Comparison of ENCODE assay signal across 10 cellular contexts in the genomic region with DNA sequence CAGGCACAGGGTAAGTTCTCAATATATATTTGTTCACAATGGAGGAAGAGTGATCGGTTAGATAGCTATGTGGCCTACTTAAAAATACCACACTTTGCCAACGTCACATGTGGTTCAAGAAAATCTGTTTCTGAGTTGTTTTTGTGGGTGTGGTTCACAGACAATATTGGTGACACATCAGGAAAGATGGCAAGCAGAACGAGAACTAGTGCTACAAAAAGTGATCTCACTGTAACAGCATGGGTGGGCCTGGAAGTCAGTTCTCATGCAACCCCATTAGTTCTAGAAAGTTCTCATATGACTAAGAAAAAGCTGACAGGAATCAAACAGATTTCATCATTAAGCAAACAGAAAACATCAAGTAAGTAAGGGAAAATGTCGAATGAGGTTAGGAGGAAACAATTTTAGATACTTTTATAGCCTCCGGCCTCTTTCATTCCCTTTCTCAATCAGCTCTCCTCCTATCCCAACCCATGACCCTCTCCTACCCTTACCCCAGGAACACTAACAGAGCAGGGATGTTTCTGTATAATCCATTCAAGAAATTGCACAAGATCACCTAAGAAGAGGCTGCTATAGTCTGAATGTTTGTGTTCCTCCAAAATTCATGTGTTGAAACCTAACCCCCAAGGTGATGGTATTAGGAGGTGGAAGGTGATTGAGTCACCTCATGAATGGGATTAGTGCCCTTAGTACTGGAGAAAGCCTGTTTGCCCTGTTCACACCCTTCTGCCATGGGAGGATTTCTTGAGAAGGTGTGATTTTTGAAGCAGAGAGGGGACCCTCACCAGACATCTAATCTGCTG. TPM values are rescaled to one million over a fixed set of nuclear protein-coding genes. Genes with fewer than 3 reads are reported as not detected.
DNase-seq lines count a peak whose midpoint lies in the region; ATAC-seq, FAIRE-seq and TF ChIP-seq lines count a peak whose summit lies in the region.
"Had no signal": no experiment of that assay in that cellular context is flagged by ENCODE, and none has a peak within 500 bp of the region (broad histone marks: within the 10 kb centered on the region; RNA-seq: fewer than 3 reads in every experiment).

No MANE protein-coding gene starts in this region.

- peak overlapping the region; percentile 68 for H3K27ac Mint-ChIP-seq in CD4-positive, alpha-beta T cell
- H3K27ac Mint-ChIP-seq in mesothelial cell of epicardium (no peak overlapping the region), endothelial cell (ENCODE audit: unreplicated experiment) (no peak overlapping the region)

- H3K4me3 ChIP-seq in H1 (ENCODE audit: extremely low read depth in 1 of 4, insufficient read depth in 2 of 4, low read depth in 3 of 4, low read length in 4 of 4), result no peak overlapping the region
- H3K4me3 ChIP-seq in BE2C (ENCODE audit: low read depth, low read length), result no peak overlapping the region

- no peaks in the 10 kb centered on the region for H3K4me1 Mint-ChIP-seq in CD4-positive, alpha-beta T cell (ENCODE audit: low read depth)
- H3K4me1 Mint-ChIP-seq in mesothelial cell of epicardium, result peaks cover 8% of the 10 kb centered on the region
- H3K4me1 Mint-ChIP-seq in endothelial cell (ENCODE audit: unreplicated experiment), result no peaks in the 10 kb centered on the region

- H3K9ac ChIP-seq in H1 (replicated peaks in 1 of 4; ENCODE audit: extremely low read depth in 1 of 4, low read depth in 3 of 4, low read length in 3 of 4), result no peak overlapping the region

- FAIRE-seq in H1 (lab: Jason Lieb, UNC), result no peak

- no peak overlapping the region for H4K8ac ChIP-seq in H1 (ENCODE audit: extremely low read depth, insufficient read depth, low read length)

- H3K4ac ChIP-seq in H1 (replicated peaks; ENCODE audit: insufficient read length, low read depth, low read length), result no peak overlapping the region

- POLR2A ChIA-PET in CD4-positive, alpha-beta T cell (lab: Charles Lee), result interaction anchor here (0.5 to 1.8 kb wide), 4 partner anchors 8 to 1168 kb away, joined by 3 to 5 read pairs (median 4); a partner anchor contains a TSS
- POLR2A ChIA-PET in H1 (lab: Charles Lee; ENCODE audit: partially characterized antibody), result interaction anchor here (1.5 kb wide), 1 partner anchor 53 kb away, joined by 4 read pairs; a partner anchor contains a TSS

- no peak overlapping the region for H3K4me2 ChIP-seq in H1 (ENCODE audit: insufficient read depth in 1 of 2, low read depth in 2 of 2, low read length in 2 of 2)

- H3K9me3 ChIP-seq in CD4-positive, alpha-beta T cell (ENCODE audit: control insufficient read depth, low read length), result no peaks in the 10 kb centered on the region
- H3K9me3 ChIP-seq in H1 (ENCODE audit: insufficient read depth in 2 of 2, low read depth in 1 of 2, low read length in 1 of 2) (no peaks in the 10 kb centered on the region; a peak in 2 of 4 replicates), BE2C (no peaks in the 10 kb centered on the region)

- 85% methylated on average over 5 of the region's 5 CpGs; no CpG with 5 or more reads in 1 of the 2 experiments for WGBS in H1 (ENCODE audit: extremely low coverage in 1 of 2, insufficient coverage in 1 of 2, insufficient read length in 1 of 2, insufficient replicate concordance in 2 of 2, low coverage in 1 of 2, low lambda C conversion rate in 2 of 2, missing lambda C conversion rate in 1 of 2), 2 experiments

- no peak overlapping the region for H2BK20ac ChIP-seq in H1 (ENCODE audit: low read length)

- H2BK5ac ChIP-seq in H1 (ENCODE audit: low read depth, low read length), result no peak overlapping the region

- TF ChIP-seq CTCF in CD4-positive, alpha-beta T cell (IDR thresholded peaks at IDR 0.05), result no peak
- TF ChIP-seq CTCF in H1 (IDR thresholded peaks at IDR 0.05; ENCODE audit: control extremely low read depth in 1 of 3, insufficient read depth in 1 of 3, low read depth in 1 of 3, low read length in 3 of 3), result no peak
- TF ChIP-seq CTCF in mesothelial cell of epicardium (IDR thresholded peaks at IDR 0.05; ENCODE audit: unreplicated experiment), result no peak
- TF ChIP-seq CTCF in BE2C (IDR thresholded peaks at IDR 0.05; ENCODE audit: low read depth, low read length), result no peak
- no peak for TF ChIP-seq CTCF in endothelial cell (IDR thresholded peaks at IDR 0.05; ENCODE audit: unreplicated experiment)

- no peaks in the 10 kb centered on the region for H3K79me1 ChIP-seq in H1 (ENCODE audit: low read depth, low read length)

- CTCF ChIA-PET in CD4-positive, alpha-beta T cell (lab: Charles Lee), result interaction anchor here (1.9 kb wide), 1 partner anchor 11 kb away, joined by 5 read pairs; no protein-coding TSS in a partner anchor
- CTCF ChIA-PET in H1 (lab: Charles Lee; ENCODE audit: partially characterized antibody), result interaction anchor here (1.2 to 1.9 kb wide), 5 partner anchors 8 to 224 kb away, joined by 3 to 9 read pairs (median 3); no protein-coding TSS in a partner anchor

- no peak overlapping the region for H3K14ac ChIP-seq in H1 (ENCODE audit: insufficient read length)

- no peak for TF ChIP-seq POLR2A in H1 (IDR thresholded peaks at IDR 0.05; ENCODE audit: control extremely low read depth in 1 of 2, low read depth in 2 of 2, low read length in 2 of 2)

- H2BK15ac ChIP-seq in H1 (ENCODE audit: low read length), result no peak overlapping the region

- H2AK5ac ChIP-seq in H1 (ENCODE audit: low read depth, low read length), result no peak overlapping the region

- no peaks in the 10 kb centered on the region for H3K36me3 Mint-ChIP-seq in CD4-positive, alpha-beta T cell (ENCODE audit: low read depth)
- H3K36me3 Mint-ChIP-seq in mesothelial cell of epicardium (no peaks in the 10 kb centered on the region), endothelial cell (ENCODE audit: low read depth, unreplicated experiment) (no peaks in the 10 kb centered on the region)
- H3K36me3 Mint-ChIP-seq: immature natural killer cell had no signal

- peaks cover 52% of the 10 kb centered on the region for H3K27me3 Mint-ChIP-seq in CD4-positive, alpha-beta T cell
- peaks cover under 1% of the 10 kb centered on the region for H3K27me3 Mint-ChIP-seq in mesothelial cell of epicardium (ENCODE audit: low read depth)
- no peaks in the 10 kb centered on the region for H3K27me3 Mint-ChIP-seq in endothelial cell (ENCODE audit: unreplicated experiment)

- no peak overlapping the region for H2BK12ac ChIP-seq in H1 (ENCODE audit: low read depth, low read length)

- H3K9me3 Mint-ChIP-seq in CD4-positive, alpha-beta T cell, result no peaks in the 10 kb centered on the region
- peaks cover 9% of the 10 kb centered on the region for H3K9me3 Mint-ChIP-seq in mesothelial cell of epicardium
- H3K9me3 Mint-ChIP-seq in endothelial cell (ENCODE audit: unreplicated experiment), result no peaks in the 10 kb centered on the region
- H3K9me3 Mint-ChIP-seq: immature natural killer cell had no signal

- peak; percentile 85 for ATAC-seq in CD4-positive, alpha-beta T cell (ENCODE audit: poor library complexity)
- no peak for ATAC-seq in GM18511 (IDR thresholded peaks at IDR 0.05; ENCODE audit: unreplicated experiment)

- no peak overlapping the region for H3K23ac ChIP-seq in H1 (ENCODE audit: insufficient read length)

- no peaks in the 10 kb centered on the region for H3K23me2 ChIP-seq in H1 (ENCODE audit: low read depth, low read length)

- H4K20me1 ChIP-seq in H1 (replicated peaks in 1 of 2; ENCODE audit: control insufficient read depth in 1 of 2, insufficient read depth in 2 of 2, low read length in 2 of 2), result no peaks in the 10 kb centered on the region

- TF ChIP-seq EP300 in H1 (IDR thresholded peaks at IDR 0.05; ENCODE audit: borderline replicate concordance in 1 of 2, low read depth in 2 of 2, low read length in 2 of 2), result no peak

- no peak overlapping the region for H4K91ac ChIP-seq in H1 (replicated peaks; ENCODE audit: insufficient read length, low read length)

- TF ChIP-seq RAD21 in H1 (IDR thresholded peaks at IDR 0.05 in 1 of 2, conservative IDR thresholded peaks at IDR 0.05 in 1 of 2; ENCODE audit: low read depth in 2 of 2, low read length in 2 of 2), result no peak

- no peak overlapping the region for H2BK120ac ChIP-seq in H1 (replicated peaks; ENCODE audit: low read depth, low read length)

- H3K4me1 ChIP-seq in H1 (replicated peaks in 1 of 4; ENCODE audit: control insufficient read depth in 3 of 4, insufficient read depth in 4 of 4, low read length in 3 of 4) (no peaks in the 10 kb centered on the region), BE2C (no peaks in the 10 kb centered on the region)

- no peak for DNase-seq in CD4-positive, alpha-beta T cell
- DNase-seq in NCI-H460 (ENCODE audit: extremely low read depth, low read depth) (peak; percentile 99), H1 (ENCODE audit: low read depth in 1 of 2, low spot score in 2 of 2) (no peak), myocyte (ENCODE audit: low read depth) (peak; percentile 59), mesothelial cell of epicardium (ENCODE audit: low spot score in 2 of 2, unreplicated experiment in 2 of 2) (no peak), BE2C (no peak), endothelial cell (ENCODE audit: low spot score) (no peak)
- DNase-seq: NCI-H510A treated with DMSO at 0.1 percent for 48 hours had no signal

- H3K4me3 Mint-ChIP-seq in CD4-positive, alpha-beta T cell, result no peak overlapping the region
- H3K4me3 Mint-ChIP-seq in mesothelial cell of epicardium, result no peak overlapping the region
- no peak overlapping the region for H3K4me3 Mint-ChIP-seq in endothelial cell (ENCODE audit: unreplicated experiment)

- no peak overlapping the region for H3K56ac ChIP-seq in H1 (replicated peaks; ENCODE audit: insufficient read length, low read depth, low read length)

- H3K18ac ChIP-seq in H1 (ENCODE audit: extremely low read depth, low read length), result no peak overlapping the region

- H3K79me2 ChIP-seq in H1 (ENCODE audit: control insufficient read depth in 1 of 2, insufficient read depth in 2 of 2, low read length in 2 of 2), result no peaks in the 10 kb centered on the region

- H3K27me3 ChIP-seq in CD4-positive, alpha-beta T cell (ENCODE audit: control insufficient read depth, insufficient read depth, low read length), result peaks cover 4% of the 10 kb centered on the region
- H3K27me3 ChIP-seq in H1 (replicated peaks in 1 of 4; ENCODE audit: control insufficient read depth in 3 of 4, extremely low read depth in 1 of 4, insufficient read depth in 3 of 4, low read length in 3 of 4) (no peaks in the 10 kb centered on the region), BE2C (peaks cover 41% of the 10 kb centered on the region)

- H2AFZ ChIP-seq in H1 (ENCODE audit: low read length), result 0 out of 2 replicates have a peak overlapping the region, but pooled peaks have one; percentile 1

- peak overlapping the region; percentile 1 for H3K27ac ChIP-seq in CD4-positive, alpha-beta T cell (ENCODE audit: low read depth, low read length)
- no peak overlapping the region for H3K27ac ChIP-seq in H1 (ENCODE audit: low read depth, low read length)

- H3K36me3 ChIP-seq in H1 (ENCODE audit: control insufficient read depth in 2 of 4, insufficient read depth in 4 of 4, low read length in 3 of 4) (no peaks in the 10 kb centered on the region), BE2C (no peaks in the 10 kb centered on the region)

- intact Hi-C loops in CD4-positive, alpha-beta T cell (cut with DNase I, micrococcal nuclease), result no loop called here

- no peak overlapping the region for H4K5ac ChIP-seq in H1 (ENCODE audit: insufficient read length, low read depth, low read length)

RNA-seq across cellular contexts. Expression of a gene that starts 15.5 kb away (rescaled TPM):
- total RNA-seq in CD4-positive, alpha-beta T cell, result under 1 TPM; 0.47 to 0.71 TPM
- total RNA-seq in NCI-H460 (2014; rRNA removed; shearing (Covaris generic)), result 68.1 and 86.7 TPM in 2 replicates
- polyA plus RNA-seq in NCI-H460 (2014; cell fraction: nucleus; rRNA removed), result 24.9 and 31.2 TPM in 2 replicates
- total RNA-seq in H1 (2021; fragmentation: NEBNext Ultra II Directional; extraction: Animal tissue kit (Norgen Biotek cat#: 25700)), result 1.3 and 1.7 TPM in 2 replicates
- 0.74 and 0.86 TPM in 2 replicates for polyA plus RNA-seq in H1 (2011; rRNA removed)
- 1.0 TPM for polyA plus RNA-seq in H1 (2011; cell fraction: cytosol; rRNA removed)
- 3.0 TPM for polyA plus RNA-seq in H1 (2011; cell fraction: nucleus; rRNA removed)
- polyA plus RNA-seq in H1 (2012, experiment 1 of 2), result 0.78 to 1.4 TPM (median 1.0 TPM) in 4 replicates
- polyA plus RNA-seq in H1 (2012, experiment 2 of 2), result not detected
- 0.71 TPM for polyA plus RNA-seq in H1 (2013, experiment 1 of 2)
- 0.87 TPM for polyA plus RNA-seq in H1 (2013, experiment 2 of 2)
- 4.3 and 7.6 TPM in 2 replicates for polyA minus RNA-seq in H1 (2011; rRNA and poly(A)+ RNA removed)
- 2.1 TPM for polyA minus RNA-seq in H1 (2011; cell fraction: cytosol; rRNA and poly(A)+ RNA removed)
- 4.3 TPM for polyA minus RNA-seq in H1 (2011; cell fraction: nucleus; rRNA and poly(A)+ RNA removed)
- total RNA-seq in myocyte, result 19.8 and 33.2 TPM in 2 replicates
- 16.4 TPM for polyA plus RNA-seq in myocyte (2012)
- total RNA-seq in mesothelial cell of epicardium, result 4.8 to 6.0 TPM (median 5.9 TPM) in 3 replicates
- not detected for polyA plus RNA-seq in BE2C (2012; ENCODE audit: insufficient read depth, insufficient read length, low read depth)
- 0.13 TPM for total RNA-seq in endothelial cell (ENCODE audit: unreplicated experiment)
- polyA plus RNA-seq: immature natural killer cell had no signal

RNA-seq across cellular contexts. Expression of a gene that starts 52.7 kb away (rescaled TPM):
- 10 to 100 TPM; 40.9 to 44.0 TPM for total RNA-seq in CD4-positive, alpha-beta T cell
- 40.0 and 46.0 TPM in 2 replicates for total RNA-seq in NCI-H460 (2014; rRNA removed; shearing (Covaris generic))
- 22.9 and 23.1 TPM in 2 replicates for polyA plus RNA-seq in NCI-H460 (2014; cell fraction: nucleus; rRNA removed)
- 79.7 and 87.7 TPM in 2 replicates for total RNA-seq in H1 (2021; fragmentation: NEBNext Ultra II Directional; extraction: Animal tissue kit (Norgen Biotek cat#: 25700))
- polyA plus RNA-seq in H1 (2011; rRNA removed), result 40.4 and 58.5 TPM in 2 replicates
- polyA plus RNA-seq in H1 (2011; cell fraction: cytosol; rRNA removed), result 59.0 TPM
- polyA plus RNA-seq in H1 (2011; cell fraction: nucleus; rRNA removed), result 19.1 TPM
- 156 to 204 TPM (median 175 TPM) in 4 replicates for polyA plus RNA-seq in H1 (2012, experiment 1 of 2)
- polyA plus RNA-seq in H1 (2012, experiment 2 of 2), result 13.1 TPM
- polyA plus RNA-seq in H1 (2013, experiment 1 of 2), result 123 TPM
- polyA plus RNA-seq in H1 (2013, experiment 2 of 2), result 142 TPM
- polyA minus RNA-seq in H1 (2011; rRNA and poly(A)+ RNA removed), result 12.6 and 13.2 TPM in 2 replicates
- 20.6 TPM for polyA minus RNA-seq in H1 (2011; cell fraction: cytosol; rRNA and poly(A)+ RNA removed)
- 30.0 TPM for polyA minus RNA-seq in H1 (2011; cell fraction: nucleus; rRNA and poly(A)+ RNA removed)
- total RNA-seq in myocyte (7.5 and 9.4 TPM in 2 replicates), mesothelial cell of epicardium (36.7 to 37.6 TPM (median 36.9 TPM) in 3 replicates), endothelial cell (ENCODE audit: unreplicated experiment) (28.3 TPM)
- polyA plus RNA-seq in myocyte (2012), result 29.0 TPM
- polyA plus RNA-seq in BE2C (2012; ENCODE audit: insufficient read depth, insufficient read length, low read depth), result 170 TPM

Comparison
In these comparisons a context has a peak if more than half of its experiments do, and no peak if none do; other contexts are left out.
1. DNase-seq: peak in NCI-H460 (single experiment) and myocyte (single experiment); none in CD4-positive, alpha-beta T cell (0 of 10), H1 (0 of 2), mesothelial cell of epicardium (0 of 2), BE2C (single experiment) and endothelial cell (single experiment).